In genomic region chr11:75850787-75851186, GRCh38 we compare ENCODE assay signal across 11 cellular contexts. TPM values are rescaled to one million over a fixed set of nuclear protein-coding genes. Genes with fewer than 3 reads are reported as not detected.
DNase-seq lines count a peak whose midpoint lies in the region; ATAC-seq, FAIRE-seq and TF ChIP-seq lines count a peak whose summit lies in the region.
"Had no signal": no experiment of that assay in that cellular context is flagged by ENCODE, and none has a peak within 500 bp of the region (broad histone marks: within the 10 kb centered on the region; RNA-seq: fewer than 3 reads in every experiment).

No MANE protein-coding gene starts in this region.

- CTCF ChIA-PET in activated B cell treated with CpG ODN at 0.5 μM for 24 hours (lab: Charles Lee) = interaction anchor here (1.1 to 1.5 kb wide), 2 partner anchors 16 to 18 kb away, joined by 3 to 4 read pairs; no protein-coding TSS in a partner anchor

- no peaks in the 10 kb centered on the region for H3K27me3 Mint-ChIP-seq in activated B cell treated with CpG ODN at 0.5 μM for 24 hours

- no peak for TF ChIP-seq EP300 in stomach (IDR thresholded peaks at IDR 0.05)

- POLR2A ChIA-PET in activated B cell treated with CpG ODN at 0.5 μM for 24 hours (lab: Charles Lee) = interaction anchor here (0.6 kb wide), 1 partner anchor 263 kb away, joined by 6 read pairs; no protein-coding TSS in a partner anchor

- H3K9me3 ChIP-seq in right atrium auricular region (no peaks in the 10 kb centered on the region), stomach (no peaks in the 10 kb centered on the region)

- peaks cover 0 to 25% of the 10 kb centered on the region in 2 donors for H3K4me1 ChIP-seq in right atrium auricular region
- H3K4me1 ChIP-seq in stomach = peaks cover 0 to 21% (median 12%) of the 10 kb centered on the region in 4 donors

- H3K27ac Mint-ChIP-seq in activated B cell treated with CpG ODN at 0.5 μM for 24 hours = peak overlapping the region; percentile 55

- H3K4me3 Mint-ChIP-seq in activated B cell treated with CpG ODN at 0.5 μM for 24 hours = peak overlapping the region; percentile 8

- DNase-seq in KBM-7 (peak; percentile 48), activated B cell treated with CpG ODN at 0.5 μM for 24 hours (no peak), right atrium auricular region (ENCODE audit: low spot score) (no peak), stomach (no peak), dedifferentiated amniotic fluid mesenchymal stem cell (ENCODE audit: extremely low spot score) (no peak), D721Med (ENCODE audit: insufficient read length, low spot score) (no peak), T-helper 9 cell (no peak)
- DNase-seq: DMS153, head of caudate nucleus, Karpas-422, NCI-H510A treated with DMSO at 0.1 percent for 48 hours had no signal

- 28 to 51% (median 35%) methylated on average over 3 of the region's 3 CpGs for WGBS in stomach, 5 donors

- no peak for TF ChIP-seq CTCF in activated B cell treated with CpG ODN at 0.5 μM for 24 hours (IDR thresholded peaks at IDR 0.05)
- no peak for TF ChIP-seq CTCF in right atrium auricular region (IDR thresholded peaks at IDR 0.05)
- no peak for TF ChIP-seq CTCF in stomach (IDR thresholded peaks at IDR 0.05)
- no peak for TF ChIP-seq CTCF in D721Med (IDR thresholded peaks at IDR 0.05; ENCODE audit: insufficient read depth, missing control alignments)

- ATAC-seq in activated B cell treated with CpG ODN at 0.5 μM for 24 hours (ENCODE audit: low read depth) = no peak

- TF ChIP-seq POLR2A in stomach (IDR thresholded peaks at IDR 0.05) = no peak

- peaks cover 59% of the 10 kb centered on the region for H3K4me1 Mint-ChIP-seq in activated B cell treated with CpG ODN at 0.5 μM for 24 hours

- no peak for FAIRE-seq in D721Med (lab: Jason Lieb, UNC)

- in situ Hi-C loops in KBM-7 (cut with MboI; ENCODE audit: low pct_unique_long_range_greater_than_20kb, low sequenced_read_pairs) = no loop called here

- intact Hi-C loops in activated B cell treated with CpG ODN at 0.5 μM for 24 hours (cut with micrococcal nuclease) = loop anchor here (2.0 kb wide), 2 partner anchors 14 to 16 kb away; no protein-coding TSS in a partner anchor
- intact Hi-C loops in stomach (cut with DNase I; ENCODE audit: low total_unique reads) = no loop called here

- H3K36me3 Mint-ChIP-seq in activated B cell treated with CpG ODN at 0.5 μM for 24 hours (ENCODE audit: low read depth) = peaks cover 63% of the 10 kb centered on the region

- H3K27me3 ChIP-seq in right atrium auricular region (no peaks in the 10 kb centered on the region), stomach (no peaks in the 10 kb centered on the region)

- H3K36me3 ChIP-seq in right atrium auricular region = no peaks in the 10 kb centered on the region
- H3K36me3 ChIP-seq in stomach = peaks cover 0 to 21% (median 10%) of the 10 kb centered on the region in 4 donors

- H3K27ac ChIP-seq in right atrium auricular region (peak overlapping the region; percentile 57 to 66), stomach (peak overlapping the region in 3 of 5 donors; percentile 19 to 33 (median 30))

- H3K4me3 ChIP-seq in right atrium auricular region (no peak overlapping the region), stomach (no peak overlapping the region)

- no peaks in the 10 kb centered on the region for H3K9me3 Mint-ChIP-seq in activated B cell treated with CpG ODN at 0.5 μM for 24 hours

RNA-seq across cellular contexts. Expression of gene UVRAG, which starts 35.8 kb away (rescaled TPM):
- total RNA-seq in activated B cell treated with CpG ODN at 0.5 μM for 24 hours (86.8 and 103 TPM in 2 replicates), right atrium auricular region (10 to 100 TPM; 13.2 to 13.9 TPM), stomach (10 to 100 TPM; 18.8 to 55.5 (median 33.0) TPM)
- polyA plus RNA-seq in stomach = 1 to 10 TPM; 4.7 to 8.9 (median 6.5) TPM
